1 cellular context compared by ENCODE assay signal in genomic region chr17:77607606-77608005, GRCh38.
TF ChIP-seq lines count a peak whose summit lies in the region.

No MANE protein-coding gene starts in this region.

TF ChIP-seq in SK-N-SH treated with all-trans-retinoic acid at 6 μM for 48 hours, 23 proteins besides CTCF, POLR2A, EP300 and RAD21 (continued from another document):
- TF ChIP-seq ZNF565 (CRISPR knock-in tag; conservative IDR thresholded peaks at IDR 0.05; ENCODE audit: low read depth) (no peak), ZFP3 (CRISPR knock-in tag; IDR thresholded peaks at IDR 0.05) (no peak), TOX (CRISPR knock-in tag; IDR thresholded peaks at IDR 0.05; ENCODE audit: borderline replicate concordance) (no peak), POU6F1 (CRISPR knock-in tag; IDR thresholded peaks at IDR 0.05; ENCODE audit: borderline replicate concordance, low read depth) (no peak), CSRNP3 (CRISPR knock-in tag; IDR thresholded peaks at IDR 0.05) (no peak)
